In the genomic region with DNA sequence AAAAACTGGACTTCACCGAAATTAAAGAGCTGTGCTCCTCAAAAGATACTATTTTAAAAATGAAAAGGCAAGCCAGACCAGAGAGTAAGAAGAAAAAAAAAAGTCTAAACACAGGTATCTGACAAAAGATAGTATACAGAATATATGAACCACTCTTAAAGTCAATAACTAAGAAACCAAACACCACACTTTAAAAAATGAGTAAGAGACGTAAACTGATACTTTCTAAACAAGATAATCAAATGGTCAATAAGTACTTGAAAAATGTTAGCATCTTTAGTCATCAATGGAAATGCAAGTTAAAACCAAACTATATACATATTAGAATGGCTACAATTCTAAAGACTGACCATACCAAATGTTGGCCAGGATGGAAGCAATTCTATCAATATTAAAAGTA, we compare ENCODE assay signal across 24 cellular contexts.
"Had no signal": no experiment of that assay in that cellular context is flagged by ENCODE, and none has a peak within 500 bp of the region (broad histone marks: within the 10 kb centered on the region; RNA-seq: fewer than 3 reads in every experiment).

No MANE protein-coding gene starts in this region.

- H3K4me3 ChIP-seq: dorsolateral prefrontal cortex, gastrocnemius medialis, left lung, ovary, psoas muscle, skin epidermis, spleen, testis, tibial artery had no signal

- DNase-seq: dorsolateral prefrontal cortex; effector CD4-positive, alpha-beta T cell; foreskin fibroblast; gastrocnemius medialis; head of caudate nucleus; left cardiac atrium; left lung; mesendoderm; naive thymus-derived CD8-positive, alpha-beta T cell; occipital lobe; ovary; posterior cingulate gyrus; psoas muscle; right cardiac atrium; spleen; stimulated activated CD4-positive, alpha-beta T cell treated with anti-CD3 and anti-CD28 coated beads, Interleukin-4, amount 100 ng/mL, for 4 hours; stimulated activated naive CD8-positive, alpha-beta T cell treated with anti-CD3 and anti-CD28 coated beads, Interleukin-15, Interleukin-2, amounts not matched to agents 100 U/mL and 50 U/mL, for 24 hours; substantia nigra; testis; tibial artery had no signal

- H3K27ac Mint-ChIP-seq: naive thymus-derived CD8-positive, alpha-beta T cell; stimulated activated memory B cell treated with anti-CD40 and anti-IgM and Interleukin-4, amounts not matched to agents 10 μg/mL and 1 μg/mL and 100 μg/mL, for 72 hours; type B pancreatic cell had no signal

- H3K4me3 Mint-ChIP-seq: naive thymus-derived CD8-positive, alpha-beta T cell; stimulated activated memory B cell treated with anti-CD40 and anti-IgM and Interleukin-4, amounts not matched to agents 10 μg/mL and 1 μg/mL and 100 μg/mL, for 72 hours; type B pancreatic cell had no signal

- H3K36me3 ChIP-seq: gastrocnemius medialis, ovary, tibial artery had no signal

- H3K27me3 Mint-ChIP-seq: stimulated activated memory B cell treated with anti-CD40 and anti-IgM and Interleukin-4, amounts not matched to agents 10 μg/mL and 1 μg/mL and 100 μg/mL, for 72 hours; type B pancreatic cell had no signal

- ATAC-seq: esophagus mucosa; gastrocnemius medialis; left cardiac atrium; left lung; naive thymus-derived CD8-positive, alpha-beta T cell; psoas muscle; right cardiac atrium; stimulated activated memory B cell treated with anti-CD40 and anti-IgM and Interleukin-4, amounts not matched to agents 10 μg/mL and 1 μg/mL and 100 μg/mL, for 72 hours; stimulated activated naive CD8-positive, alpha-beta T cell treated with anti-CD3 and anti-CD28 coated beads, Interleukin-15, Interleukin-2, amounts not matched to agents 100 U/mL and 50 U/mL, for 24 hours had no signal

- H3K9me3 Mint-ChIP-seq: naive thymus-derived CD8-positive, alpha-beta T cell; stimulated activated memory B cell treated with anti-CD40 and anti-IgM and Interleukin-4, amounts not matched to agents 10 μg/mL and 1 μg/mL and 100 μg/mL, for 72 hours; type B pancreatic cell had no signal

- H3K27me3 ChIP-seq: dorsolateral prefrontal cortex, gastrocnemius medialis, left lung, ovary, spleen, testis, tibial artery had no signal

- H3K36me3 Mint-ChIP-seq: naive thymus-derived CD8-positive, alpha-beta T cell had no signal

- H3K4me1 Mint-ChIP-seq: naive thymus-derived CD8-positive, alpha-beta T cell had no signal

- H3K27ac ChIP-seq: dorsolateral prefrontal cortex, gastrocnemius medialis, left lung, ovary, psoas muscle, skin epidermis, spleen, testis, tibial artery had no signal

- H3K4me1 ChIP-seq: left lung, spleen, tibial artery had no signal

- H3K9me3 ChIP-seq: gastrocnemius medialis, left lung, ovary, psoas muscle, spleen, testis, tibial artery had no signal
